In the genomic region with DNA sequence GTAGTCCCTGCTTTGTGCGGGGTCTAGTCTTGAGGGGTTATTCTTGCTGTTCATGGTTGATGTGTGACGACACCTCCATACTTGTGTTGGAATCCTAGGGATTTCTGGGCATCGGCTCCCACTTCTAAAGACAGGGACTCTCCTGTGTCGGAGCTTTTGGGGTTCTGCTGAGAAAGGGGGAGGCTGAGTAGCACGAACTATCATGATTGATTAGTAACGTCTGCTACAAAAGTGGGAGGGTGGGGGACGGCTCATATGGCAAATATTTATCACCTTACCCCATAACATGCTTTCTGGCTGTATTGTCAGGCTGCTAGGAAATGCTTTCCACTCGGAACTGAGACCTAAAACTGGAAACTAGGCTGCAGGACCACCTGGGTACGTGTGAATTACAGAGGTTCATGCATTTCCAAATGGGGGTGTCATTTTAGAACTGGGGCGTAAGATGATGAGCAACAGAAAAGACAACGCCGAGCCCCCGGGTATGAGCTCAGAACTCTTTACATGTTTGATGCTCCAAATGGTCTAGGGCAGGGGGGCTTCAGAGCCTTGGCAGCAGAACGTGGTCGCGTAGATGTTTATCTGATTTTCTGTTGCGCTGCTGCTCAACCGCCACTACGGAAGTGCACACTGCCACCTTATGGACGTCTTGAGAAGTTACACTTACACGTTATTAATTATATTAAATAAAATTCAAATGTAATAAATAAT, we compare ENCODE assay signal across 9 cellular contexts. TPM values are rescaled to one million over a fixed set of nuclear protein-coding genes. Genes with fewer than 3 reads are reported as not detected.
DNase-seq lines count a peak whose midpoint lies in the region; ATAC-seq and TF ChIP-seq lines count a peak whose summit lies in the region.
"Had no signal": no experiment of that assay in that cellular context is flagged by ENCODE, and none has a peak within 500 bp of the region (broad histone marks: within the 10 kb centered on the region; RNA-seq: fewer than 3 reads in every experiment).

No MANE protein-coding gene starts in this region.

- no peak overlapping the region for H3K27ac ChIP-seq in tibial nerve
- H3K27ac ChIP-seq: SJSA1 had no signal

- ATAC-seq in natural killer cell, result peak; percentile 76 to 86 (median 79)
- no peak for ATAC-seq in GM21786 (IDR thresholded peaks at IDR 0.05; ENCODE audit: unreplicated experiment)

- H3K27me3 Mint-ChIP-seq in CD14-positive monocyte (ENCODE audit: low read depth in 3 of 3) (peaks cover 0 to 3% (median 2%) of the 10 kb centered on the region in 3 donors), natural killer cell (ENCODE audit: low read depth in 2 of 2) (peaks cover 0 to 6% of the 10 kb centered on the region in 2 donors)
- H3K27me3 Mint-ChIP-seq in activated T-cell treated with anti-CD3 and anti-CD28 coated beads, Interleukin-2, amount 50 U/mL, for 24 hours, result peaks cover 8% of the 10 kb centered on the region

- H3K4me3 Mint-ChIP-seq in CD14-positive monocyte (peak overlapping the region; percentile 88 to 96), natural killer cell (peak overlapping the region; percentile 81)
- peak overlapping the region; percentile 76 for H3K4me3 Mint-ChIP-seq in activated T-cell treated with anti-CD3 and anti-CD28 coated beads, Interleukin-2, amount 50 U/mL, for 24 hours

- H3K4me1 Mint-ChIP-seq in CD14-positive monocyte, result peaks cover 19% of the 10 kb centered on the region
- peaks cover 8% of the 10 kb centered on the region for H3K4me1 Mint-ChIP-seq in activated T-cell treated with anti-CD3 and anti-CD28 coated beads, Interleukin-2, amount 50 U/mL, for 24 hours (ENCODE audit: low read depth)
- peaks cover 16 to 19% of the 10 kb centered on the region in 2 donors for H3K4me1 Mint-ChIP-seq in natural killer cell

- H3K36me3 Mint-ChIP-seq in CD14-positive monocyte (peaks cover 5 to 16% of the 10 kb centered on the region in 2 donors), natural killer cell (no peaks in the 10 kb centered on the region)
- no peaks in the 10 kb centered on the region for H3K36me3 Mint-ChIP-seq in activated T-cell treated with anti-CD3 and anti-CD28 coated beads, Interleukin-2, amount 50 U/mL, for 24 hours (ENCODE audit: low read depth)

- H3K36me3 ChIP-seq in H7 (replicated peaks; ENCODE audit: control insufficient read depth, insufficient read depth, low read length) (no peaks in the 10 kb centered on the region), tibial nerve (no peaks in the 10 kb centered on the region)
- H3K36me3 ChIP-seq: SJSA1 had no signal

- peak; percentile 78 for TF ChIP-seq CTCF in CD14-positive monocyte (IDR thresholded peaks at IDR 0.05)
- TF ChIP-seq CTCF in fibroblast of mammary gland (conservative IDR thresholded peaks at IDR 0.05; ENCODE audit: control insufficient read depth, insufficient read depth, low read depth, low read length), result peak; percentile 65
- TF ChIP-seq CTCF in natural killer cell (IDR thresholded peaks at IDR 0.05), result peak; percentile 83
- peak; percentile 62 to 73 (median 71) for TF ChIP-seq CTCF in tibial nerve (IDR thresholded peaks at IDR 0.05)

- peak overlapping the region in 3 of 7 donors; percentile 13 to 52 (median 52) for H3K27ac Mint-ChIP-seq in CD14-positive monocyte
- peak overlapping the region; percentile 29 for H3K27ac Mint-ChIP-seq in activated T-cell treated with anti-CD3 and anti-CD28 coated beads, Interleukin-2, amount 50 U/mL, for 24 hours
- H3K27ac Mint-ChIP-seq in natural killer cell, result peak overlapping the region in 1 of 2 donors; percentile 84

- H3K9me3 Mint-ChIP-seq in CD14-positive monocyte, result peaks cover 0 to 3% (median 0%) of the 10 kb centered on the region in 7 donors
- no peaks in the 10 kb centered on the region for H3K9me3 Mint-ChIP-seq in activated T-cell treated with anti-CD3 and anti-CD28 coated beads, Interleukin-2, amount 50 U/mL, for 24 hours
- H3K9me3 Mint-ChIP-seq in natural killer cell, result no peaks in the 10 kb centered on the region

- H3K4me3 ChIP-seq in H7 (ENCODE audit: insufficient read depth, low read depth, low read length) (no peak overlapping the region), fibroblast of mammary gland (ENCODE audit: control insufficient read depth, low read depth, low read length) (peak overlapping the region; percentile 39), tibial nerve (peak overlapping the region in 3 of 4 donors; percentile 17 to 41 (median 34))
- H3K4me3 ChIP-seq: SJSA1 had no signal

- no peak for TF ChIP-seq EP300 in tibial nerve (IDR thresholded peaks at IDR 0.05)

- H3K4me1 ChIP-seq in tibial nerve, result peaks cover 0 to 7% (median 0%) of the 10 kb centered on the region in 4 donors
- H3K4me1 ChIP-seq: SJSA1 had no signal

- 32% methylated on average over 21 of the region's 21 CpGs for WGBS in tibial nerve, 2 donors

- H3K27me3 ChIP-seq in H7 (ENCODE audit: control insufficient read depth, insufficient read depth, low read length), result no peaks in the 10 kb centered on the region
- no peaks in the 10 kb centered on the region for H3K27me3 ChIP-seq in tibial nerve
- H3K27me3 ChIP-seq: SJSA1 had no signal

- no peak for TF ChIP-seq POLR2A in tibial nerve (IDR thresholded peaks at IDR 0.05)

- no peaks in the 10 kb centered on the region for H3K9me3 ChIP-seq in tibial nerve
- H3K9me3 ChIP-seq: SJSA1 had no signal

- intact Hi-C loops in CD14-positive monocyte (cut with micrococcal nuclease) (loop anchor here (10.0 kb wide), 3 partner anchors 208 to 628 kb away; no protein-coding TSS in a partner anchor), natural killer cell (cut with micrococcal nuclease) (loop anchor here (2.0 to 5.0 kb wide), 3 partner anchors 206 to 624 kb away; no protein-coding TSS in a partner anchor)

- DNase-seq in CD14-positive monocyte (ENCODE audit: low spot score) (no peak), H7 (peak; percentile 24), NCI-H748 treated with DMSO at 0.1 percent for 48 hours (lab: John Stamatoyannopoulos, UW) (peak; percentile 31), fibroblast of mammary gland (ENCODE audit: low read depth) (peak; percentile 67), natural killer cell (peak; percentile 29), tibial nerve (ENCODE audit: low spot score in 2 of 2) (peak in 1 of 2 donors; percentile 18)
- DNase-seq in activated T-cell treated with anti-CD3 and anti-CD28 coated beads, Interleukin-2, amount 50 U/mL, for 24 hours, result peak; percentile 52

RNA-seq across cellular contexts. Expression of a gene that starts 15.1 kb away (rescaled TPM):
- 1 to 10 TPM; 3.2 to 4.8 TPM for polyA plus RNA-seq in CD14-positive monocyte
- total RNA-seq in H7 (2014; rRNA removed; shearing (Covaris generic)), result 2.7 TPM in 1 of 2 replicates, not detected in the other
- 10 to 100 TPM; 23.5 to 37.0 (median 27.1) TPM for total RNA-seq in natural killer cell
- not detected for total RNA-seq in tibial nerve
- total RNA-seq: SJSA1 had no signal
